7 cellular contexts compared by ENCODE assay signal in the genomic region with DNA sequence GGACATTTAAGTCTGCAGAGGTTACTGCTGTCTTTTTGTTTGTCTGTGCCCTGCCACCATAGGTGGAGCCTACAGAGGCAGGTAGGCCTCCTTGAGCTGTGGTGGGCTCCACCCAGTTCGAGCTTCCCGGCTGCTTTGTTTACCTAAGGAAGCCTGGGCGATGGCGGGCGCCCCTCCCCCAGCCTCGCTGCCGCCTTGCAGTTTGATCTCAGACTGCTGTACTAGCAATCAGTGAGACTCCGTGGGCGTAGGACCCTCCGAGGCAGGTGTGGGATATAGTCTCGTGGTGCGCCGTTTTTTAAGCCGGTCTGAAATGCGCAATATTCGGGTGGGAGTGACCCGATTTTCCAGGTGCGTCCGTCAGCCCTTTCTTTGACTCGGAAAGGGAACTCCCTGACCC.
DNase-seq lines count a peak whose midpoint lies in the region; ATAC-seq, FAIRE-seq and TF ChIP-seq lines count a peak whose summit lies in the region.
"Not testable (repeated sequence)": the region's sequence is repeated elsewhere in the genome, so short reads cannot be mapped to it uniquely, and the experiment has no call there.

No MANE protein-coding gene starts in this region.

- not testable (repeated sequence) for H3K4ac ChIP-seq in H9 (ENCODE audit: low read depth, low read length); H1 (replicated peaks; ENCODE audit: insufficient read length, low read depth, low read length); mesendoderm (ENCODE audit: low read depth, low read length)

- H3K56ac ChIP-seq in H9 (ENCODE audit: insufficient read length, low read depth, low read length); H1 (replicated peaks; ENCODE audit: insufficient read length, low read depth, low read length): not testable (repeated sequence)
- H3K56ac ChIP-seq in mesendoderm (ENCODE audit: low read length): peak overlapping the region; percentile 60

- peak overlapping the region; percentile 62 for H3K9ac ChIP-seq in H9 (ENCODE audit: extremely low read depth, insufficient read length, low read length)
- H3K9ac ChIP-seq in PC-3 (ENCODE audit: low read length): peak overlapping the region; percentile 54; the same call in 1 of the 2 replicates
- H3K9ac ChIP-seq in H1 (replicated peaks in 1 of 4; ENCODE audit: extremely low read depth in 1 of 4, low read depth in 3 of 4, low read length in 3 of 4): peak overlapping the region in 2 of 4 experiments; percentile 37 to 64; a peak in 2 of 7 replicates
- not testable (repeated sequence) for H3K9ac ChIP-seq in mesendoderm (ENCODE audit: low read length); neural progenitor cell

- H3F3A ChIP-seq in PC-3 (ENCODE audit: low read length, unreplicated experiment); neural progenitor cell (ENCODE audit: low read depth): not testable (repeated sequence)

- H3K18ac ChIP-seq in H9 (ENCODE audit: insufficient read length, low read depth, low read length): peak overlapping the region; percentile 40
- H3K18ac ChIP-seq in H1 (ENCODE audit: extremely low read depth, low read length); mesendoderm (ENCODE audit: low read length): not testable (repeated sequence)

- H3K27me3 ChIP-seq in H9 (ENCODE audit: insufficient read depth, low read length); PC-3 (ENCODE audit: low read length); H1 (replicated peaks in 1 of 4; ENCODE audit: control insufficient read depth in 3 of 4, extremely low read depth in 1 of 4, insufficient read depth in 3 of 4, low read length in 3 of 4); iPS DF 6.9 (ENCODE audit: control insufficient read depth, insufficient read depth, low read length); mesendoderm (ENCODE audit: insufficient read depth, low read length, poor library complexity); neural progenitor cell: not testable (repeated sequence)

- DNase-seq in H9: peak; percentile 53
- DNase-seq in PC-3; iPS DF 6.9 (ENCODE audit: low read depth, low spot score); neural progenitor cell (ENCODE audit: low spot score); type B pancreatic cell (ENCODE audit: extremely low spot score, unreplicated experiment): not testable (repeated sequence)
- peak in 1 of 2 experiments; percentile 62 for DNase-seq in H1 (ENCODE audit: low read depth in 1 of 2, low spot score in 2 of 2)
- peak; percentile 30 for DNase-seq in mesendoderm

- ATAC-seq in PC-3: not testable (repeated sequence)

- H3K23me2 ChIP-seq in H9 (ENCODE audit: insufficient read length, low read depth, low read length, poor library complexity, severe bottlenecking); H1 (ENCODE audit: low read depth, low read length): not testable (repeated sequence)

- H3K4me3 Mint-ChIP-seq in H9 (peak overlapping the region; percentile 56 to 75; a peak in 4 of 5 replicates), type B pancreatic cell (peak overlapping the region; percentile 76)
- H3K4me3 Mint-ChIP-seq in neural progenitor cell: not testable (repeated sequence)

- H2BK20ac ChIP-seq in H9 (ENCODE audit: low read depth, low read length, poor library complexity, severe bottlenecking); H1 (ENCODE audit: low read length): not testable (repeated sequence)

- H3K4me1 ChIP-seq in H9 (ENCODE audit: insufficient read depth, low read length); PC-3 (ENCODE audit: insufficient read depth, low read length); H1 (replicated peaks in 1 of 4; ENCODE audit: control insufficient read depth in 3 of 4, insufficient read depth in 4 of 4, low read length in 3 of 4); iPS DF 6.9 (ENCODE audit: control insufficient read depth, insufficient read depth, low read length); mesendoderm (ENCODE audit: control insufficient read depth, low read depth, low read length): not testable (repeated sequence)
- H3K4me1 ChIP-seq in neural progenitor cell: peaks cover 11% of the 10 kb centered on the region

- TF ChIP-seq POLR2A in H1 (IDR thresholded peaks at IDR 0.05; ENCODE audit: control extremely low read depth in 1 of 2, low read depth in 2 of 2, low read length in 2 of 2): not testable (repeated sequence)

- H3K9me3 Mint-ChIP-seq in H9, neural progenitor cell, type B pancreatic cell: not testable (repeated sequence)

- H3K4me3 ChIP-seq in PC-3 (ENCODE audit: low read length) (peak overlapping the region; percentile 71), H1 (ENCODE audit: extremely low read depth in 1 of 4, insufficient read depth in 2 of 4, low read depth in 3 of 4, low read length in 4 of 4) (peak overlapping the region; percentile 10 to 49 (median 32); a peak in 4 of 8 replicates), iPS DF 6.9 (ENCODE audit: low read length) (peak overlapping the region; percentile 27; the same call in 1 of the 2 replicates)
- not testable (repeated sequence) for H3K4me3 ChIP-seq in mesendoderm (ENCODE audit: low read length); neural progenitor cell

- H2BK15ac ChIP-seq in H9 (ENCODE audit: low read depth, low read length); H1 (ENCODE audit: low read length); mesendoderm (replicated peaks; ENCODE audit: low read depth): not testable (repeated sequence)

- FAIRE-seq in H1 (lab: Jason Lieb, UNC): not testable (repeated sequence)

- not testable (repeated sequence) for H3T11ph ChIP-seq in H9 (ENCODE audit: low read length)

- not testable (repeated sequence) for H3K79me2 ChIP-seq in H9 (ENCODE audit: insufficient read depth, low read length); PC-3 (ENCODE audit: low read length); H1 (ENCODE audit: control insufficient read depth in 1 of 2, insufficient read depth in 2 of 2, low read length in 2 of 2); mesendoderm (ENCODE audit: control insufficient read depth, insufficient read depth, low read length); neural progenitor cell (ENCODE audit: low read depth)

- H3K79me1 ChIP-seq in H9 (ENCODE audit: insufficient read depth, low read depth, low read length, poor library complexity, severe bottlenecking); H1 (ENCODE audit: low read depth, low read length); mesendoderm (ENCODE audit: low read length): not testable (repeated sequence)

- TF ChIP-seq RAD21 in H1 (IDR thresholded peaks at IDR 0.05 in 1 of 2, conservative IDR thresholded peaks at IDR 0.05 in 1 of 2; ENCODE audit: low read depth in 2 of 2, low read length in 2 of 2): not testable (repeated sequence)

- H3K4me2 ChIP-seq in H9 (ENCODE audit: insufficient read depth, insufficient read length, low read length): peak overlapping the region; percentile 6
- not testable (repeated sequence) for H3K4me2 ChIP-seq in PC-3 (ENCODE audit: low read length); mesendoderm (ENCODE audit: low read length)
- H3K4me2 ChIP-seq in H1 (ENCODE audit: insufficient read depth in 1 of 2, low read depth in 2 of 2, low read length in 2 of 2): peak overlapping the region; percentile 42 to 69
- peak overlapping the region; percentile 27 for H3K4me2 ChIP-seq in neural progenitor cell

- WGBS in H9 (ENCODE audit: extremely low coverage, insufficient read length, low lambda C conversion rate): no CpG with 5 or more reads among the region's 20 CpGs
- 47% methylated on average over 17 of the region's 20 CpGs; no CpG with 5 or more reads in 1 of the 2 experiments for WGBS in H1 (ENCODE audit: extremely low coverage in 1 of 2, insufficient coverage in 1 of 2, insufficient read length in 1 of 2, insufficient replicate concordance in 2 of 2, low coverage in 1 of 2, low lambda C conversion rate in 2 of 2, missing lambda C conversion rate in 1 of 2), 2 experiments
- no CpG with 5 or more reads among the region's 20 CpGs for WGBS in iPS DF 6.9 (ENCODE audit: insufficient coverage, insufficient read length)
- no CpG with 5 or more reads among the region's 20 CpGs for WGBS in mesendoderm (ENCODE audit: extremely low coverage, insufficient coverage, low lambda C conversion rate)

- not testable (repeated sequence) for H3K27ac ChIP-seq in H9 (ENCODE audit: insufficient read length, low read depth, low read length); PC-3 (ENCODE audit: low read length); H1 (ENCODE audit: low read depth, low read length); iPS DF 6.9 (ENCODE audit: low read length); mesendoderm (ENCODE audit: low read depth, low read length); neural progenitor cell

- not testable (repeated sequence) for H2BK5ac ChIP-seq in H9 (ENCODE audit: insufficient read length, low read length); mesendoderm (ENCODE audit: low read length)
- H2BK5ac ChIP-seq in H1 (ENCODE audit: low read depth, low read length): 0 out of 2 replicates have a peak overlapping the region, but pooled peaks have one; percentile 68

- not testable (repeated sequence) for H3K9me3 ChIP-seq in H9 (ENCODE audit: control insufficient read depth, low read depth, low read length); PC-3 (ENCODE audit: low read length); H1 (ENCODE audit: insufficient read depth in 2 of 2, low read depth in 1 of 2, low read length in 1 of 2); iPS DF 6.9 (ENCODE audit: control insufficient read depth, insufficient read depth, low read length); neural progenitor cell (ENCODE audit: low read depth)

- H3K9me2 ChIP-seq in PC-3 (replicated peaks; ENCODE audit: low read length): not testable (repeated sequence)

- H4K5ac ChIP-seq in H9 (ENCODE audit: insufficient read length, low read depth, low read length); mesendoderm (ENCODE audit: low read length): not testable (repeated sequence)
- peak overlapping the region; percentile 86 for H4K5ac ChIP-seq in H1 (ENCODE audit: insufficient read length, low read depth, low read length)

- TF ChIP-seq EP300 in H1 (IDR thresholded peaks at IDR 0.05; ENCODE audit: borderline replicate concordance in 1 of 2, low read depth in 2 of 2, low read length in 2 of 2): not testable (repeated sequence)

- TF ChIP-seq CTCF in H9 (conservative IDR thresholded peaks at IDR 0.05); PC-3 (conservative IDR thresholded peaks at IDR 0.05; ENCODE audit: low read depth, low read length); H1 (IDR thresholded peaks at IDR 0.05; ENCODE audit: control extremely low read depth in 1 of 3, insufficient read depth in 1 of 3, low read depth in 1 of 3, low read length in 3 of 3); neural progenitor cell (IDR thresholded peaks at IDR 0.05); type B pancreatic cell (conservative IDR thresholded peaks at IDR 0.05): not testable (repeated sequence)

- peak overlapping the region in 2 of 3 experiments; percentile 95; a peak in 3 of 7 replicates for H3K27ac Mint-ChIP-seq in H9
- not testable (repeated sequence) for H3K27ac Mint-ChIP-seq in neural progenitor cell, type B pancreatic cell

- H4K8ac ChIP-seq in H9 (replicated peaks; ENCODE audit: insufficient read length, low read depth, low read length); mesendoderm (ENCODE audit: low read depth, low read length): not testable (repeated sequence)
- peak overlapping the region; percentile 85; the same call in 1 of the 2 replicates for H4K8ac ChIP-seq in H1 (ENCODE audit: extremely low read depth, insufficient read depth, low read length)

- CTCF ChIA-PET in PC-3 (lab: Charles Lee); H1 (lab: Charles Lee; ENCODE audit: partially characterized antibody): not testable (repeated sequence)

- H3K27me3 Mint-ChIP-seq in H9 (ENCODE audit: low read depth); neural progenitor cell (ENCODE audit: insufficient read depth, low read depth); type B pancreatic cell: not testable (repeated sequence)

- H3K23ac ChIP-seq in H9 (ENCODE audit: insufficient read length, low read depth, low read length); H1 (ENCODE audit: insufficient read length); mesendoderm (ENCODE audit: low read length): not testable (repeated sequence)

- H3K14ac ChIP-seq in H9 (ENCODE audit: insufficient read depth, low read length): peak overlapping the region; percentile 93; the same call in 1 of the 2 replicates
- H3K14ac ChIP-seq in H1 (ENCODE audit: insufficient read length): not testable (repeated sequence)

- POLR2A ChIA-PET in PC-3 (lab: Charles Lee; ENCODE audit: unreplicated experiment); H1 (lab: Charles Lee; ENCODE audit: partially characterized antibody): not testable (repeated sequence)

- H2BK12ac ChIP-seq in H9 (ENCODE audit: insufficient read length, low read depth, low read length); H1 (ENCODE audit: low read depth, low read length): not testable (repeated sequence)

- H3K36me3 Mint-ChIP-seq in H9 (ENCODE audit: insufficient read depth in 1 of 3, low read depth in 3 of 3); neural progenitor cell; type B pancreatic cell: not testable (repeated sequence)

- H4K20me1 ChIP-seq in H9 (ENCODE audit: control insufficient read depth, insufficient read depth, insufficient read length); PC-3 (ENCODE audit: low read length); H1 (replicated peaks in 1 of 2; ENCODE audit: control insufficient read depth in 1 of 2, insufficient read depth in 2 of 2, low read length in 2 of 2); neural progenitor cell (ENCODE audit: low read depth): not testable (repeated sequence)

- H4K91ac ChIP-seq in H9 (ENCODE audit: insufficient read length, low read depth, low read length); H1 (replicated peaks; ENCODE audit: insufficient read length, low read length): not testable (repeated sequence)

- not testable (repeated sequence) for H2BK120ac ChIP-seq in H9 (ENCODE audit: low read depth, low read length, poor library complexity, severe bottlenecking); H1 (replicated peaks; ENCODE audit: low read depth, low read length); mesendoderm (ENCODE audit: low read depth, low read length)

- not testable (repeated sequence) for H3K4me1 Mint-ChIP-seq in H9; neural progenitor cell; type B pancreatic cell (ENCODE audit: unreplicated experiment)

- not testable (repeated sequence) for H3K36me3 ChIP-seq in PC-3 (ENCODE audit: low read depth, low read length); H1 (ENCODE audit: control insufficient read depth in 2 of 4, insufficient read depth in 4 of 4, low read length in 3 of 4); iPS DF 6.9 (ENCODE audit: control insufficient read depth, insufficient read depth, low read length); mesendoderm (ENCODE audit: control insufficient read depth, insufficient read depth, low read length); neural progenitor cell

- intact Hi-C loops in PC-3 (cut with micrococcal nuclease): not testable (repeated sequence)

- not testable (repeated sequence) for H2AK5ac ChIP-seq in H9 (ENCODE audit: insufficient read length, low read length); H1 (ENCODE audit: low read depth, low read length); mesendoderm (ENCODE audit: low read length)

- not testable (repeated sequence) for BruUV-seq in PC-3 (replicated peaks; lab: Mats Ljungman, UMichigan)

- H2AFZ ChIP-seq in H9 (ENCODE audit: low read length): not testable (repeated sequence)
- H2AFZ ChIP-seq in PC-3 (ENCODE audit: low read length) (peak overlapping the region; percentile 92; the same call in 1 of the 2 replicates), H1 (ENCODE audit: low read length) (peak overlapping the region; percentile 99), neural progenitor cell (replicated peaks) (peak overlapping the region; percentile 68)
